In genomic region chr15:40960926-40961325, GRCh38 we compare ENCODE assay signal across 26 cellular contexts. TPM values are rescaled to one million over a fixed set of nuclear protein-coding genes. Genes with fewer than 3 reads are reported as not detected.
DNase-seq lines count a peak whose midpoint lies in the region; ATAC-seq and TF ChIP-seq lines count a peak whose summit lies in the region.
"Had no signal": no experiment of that assay in that cellular context is flagged by ENCODE, and none has a peak within 500 bp of the region (broad histone marks: within the 10 kb centered on the region; RNA-seq: fewer than 3 reads in every experiment).

No MANE protein-coding gene starts in this region.

- no peak overlapping the region for H2AK9ac ChIP-seq in IMR-90 (replicated peaks; ENCODE audit: low read depth, low read length, poor library complexity)

- intact Hi-C loops in IMR-90 (cut with micrococcal nuclease) = no loop called here

- no peak overlapping the region for H3K9ac ChIP-seq in IMR-90 (ENCODE audit: low read depth, low read length)
- H3K9ac ChIP-seq: GM23248 had no signal

- BruUV-seq in IMR-90 (replicated peaks; lab: Mats Ljungman, UMichigan) = no TSS peak

- in situ Hi-C loops in IMR-90 (cut with MboI; ENCODE audit: low sequenced_read_pairs) = no loop called here

- H3K4me3 ChIP-seq in IMR-90 (ENCODE audit: insufficient read depth, low read depth, low read length) = no peak overlapping the region
- H3K4me3 ChIP-seq: GM23248, left ventricle myocardium inferior, thoracic aorta had no signal

- peaks cover 5 to 25% of the 10 kb centered on the region in 2 experiments; a peak in 3 of 4 replicates for H3K79me1 ChIP-seq in IMR-90 (ENCODE audit: low read depth in 1 of 2, low read length in 2 of 2)

- H3K36me3 ChIP-seq in IMR-90 (ENCODE audit: control insufficient read depth, insufficient read depth, low read length) = peaks cover 15% of the 10 kb centered on the region
- H3K36me3 ChIP-seq: left ventricle myocardium inferior, thoracic aorta had no signal

- H3K4me2 ChIP-seq in IMR-90 (ENCODE audit: low read depth, low read length) = no peak overlapping the region

- H3K4me1 ChIP-seq in IMR-90 (ENCODE audit: control insufficient read depth, insufficient read depth, low read length) = peaks cover 16% of the 10 kb centered on the region

- no peak overlapping the region for H4K5ac ChIP-seq in IMR-90 (ENCODE audit: low read depth, low read length)

- H3K56ac ChIP-seq in IMR-90 (ENCODE audit: extremely low read depth, insufficient read depth, low read length) = no peak overlapping the region

- H2AK5ac ChIP-seq in IMR-90 (ENCODE audit: low read depth, low read length) = no peak overlapping the region; the same call in 1 of the 2 replicates

- H2BK120ac ChIP-seq in IMR-90 (ENCODE audit: low read depth, low read length) = no peak overlapping the region

- TF ChIP-seq POLR2A in IMR-90 (IDR thresholded peaks at IDR 0.05; ENCODE audit: low read depth, low read length) = no peak

- ATAC-seq in IMR-90 (ENCODE audit: low read depth) (no peak), esophagus mucosa (peak; percentile 83), GM21529 (IDR thresholded peaks at IDR 0.05; ENCODE audit: unreplicated experiment) (no peak), HG02973 (IDR thresholded peaks at IDR 0.05; ENCODE audit: unreplicated experiment) (no peak)
- ATAC-seq: activated T-helper 17 cell treated with anti-CD3 and anti-CD28 coated beads, Interleukin-2, amount 50 U/mL, for 72 hours; effector memory CD8-positive, alpha-beta T cell; Right ventricle myocardium inferior; sciatic nerve; stimulated activated effector memory CD8-positive, alpha-beta T cell treated with anti-CD3 and anti-CD28 coated beads, Interleukin-12 subunit alpha, Interleukin-12 subunit beta, amount 100 ng/mL, for 72 hours had no signal

- H4K8ac ChIP-seq in IMR-90 (ENCODE audit: low read depth in 2 of 2, low read length in 2 of 2) = no peak overlapping the region

- H3K9me1 ChIP-seq in IMR-90 (ENCODE audit: insufficient read depth, low read length) = peaks cover 20% of the 10 kb centered on the region

- dilution Hi-C loops in IMR-90 (cut with HindIII; ENCODE audit: low sequenced_read_pairs, unreplicated experiment) = no loop called here

- H3K18ac ChIP-seq in IMR-90 (ENCODE audit: low read depth, low read length) = no peak overlapping the region

- peak overlapping the region; percentile 40 for H2AFZ ChIP-seq in IMR-90 (replicated peaks; ENCODE audit: low read length, poor library complexity)
- H2AFZ ChIP-seq: GM23248 had no signal

- H2BK5ac ChIP-seq in IMR-90 (ENCODE audit: low read depth, low read length, poor library complexity, severe bottlenecking) = no peak overlapping the region

- DNase-seq in A172 (ENCODE audit: low spot score) = peak; percentile 65
- DNase-seq in IMR-90 = no peak
- DNase-seq in mucosa of gallbladder (ENCODE audit: low spot score) = peak; percentile 43
- no peak for DNase-seq in foreskin melanocyte
- no peak for DNase-seq in NCI-H1092 (lab: John Stamatoyannopoulos, UW)
- DNase-seq: activated naive CD8-positive, alpha-beta T cell treated with anti-CD3 and anti-CD28 coated beads, Interleukin-2, amount 10 ng/mL, durations not matched to agents 7 days and 5 days; DMS 273 treated with DMSO at 0.1 percent for 48 hours; effector memory CD8-positive, alpha-beta T cell; GDM1; GM23248; Kasumi-1; left ventricle myocardium inferior; NCI-H1092 treated with DMSO at 0.1 percent for 48 hours; NCI-H2171 treated with DMSO at 0.1 percent for 48 hours; NCI-H526 treated with DMSO at 0.1 percent for 48 hours; occipital lobe; SW 1271 had no signal

- H3K9me3 ChIP-seq in IMR-90 (ENCODE audit: control insufficient read depth, insufficient read depth, low read length) = no peaks in the 10 kb centered on the region
- H3K9me3 ChIP-seq: left ventricle myocardium inferior, thoracic aorta had no signal

- TF ChIP-seq CTCF in IMR-90 (conservative IDR thresholded peaks at IDR 0.05; ENCODE audit: low read depth, low read length) = no peak

- POLR2A ChIA-PET in IMR-90 (lab: Charles Lee; ENCODE audit: unreplicated experiment) = no interaction called here

- H4K20me1 ChIP-seq in IMR-90 (ENCODE audit: insufficient read depth, low read length) = peaks cover 30% of the 10 kb centered on the region

- 88% methylated on average over 6 of the region's 11 CpGs; no CpG with 5 or more reads in 1 of the 2 experiments for WGBS in IMR-90 (ENCODE audit: extremely low coverage in 2 of 2, insufficient read length in 1 of 2), 2 experiments

- no peak overlapping the region for H3K27ac ChIP-seq in IMR-90 (ENCODE audit: insufficient read depth, low read length)
- H3K27ac ChIP-seq: GM23248, left ventricle myocardium inferior, thoracic aorta had no signal

- H3K23ac ChIP-seq in IMR-90 (ENCODE audit: low read depth, low read length) = no peak overlapping the region

- TF ChIP-seq RAD21 in IMR-90 (IDR thresholded peaks at IDR 0.05; ENCODE audit: low read length) = no peak

- no peaks in the 10 kb centered on the region for H3K27me3 ChIP-seq in IMR-90 (ENCODE audit: control insufficient read depth, insufficient read depth, low read length)

- peak overlapping the region; percentile 39; the same call in 1 of the 2 replicates for H4K91ac ChIP-seq in IMR-90 (ENCODE audit: insufficient read depth, low read depth, low read length)

- H2BK20ac ChIP-seq in IMR-90 (ENCODE audit: low read depth, low read length) = no peak overlapping the region

- CTCF ChIA-PET in IMR-90 (lab: Yijun Ruan, JAX) = no interaction called here

- H3K14ac ChIP-seq in IMR-90 (replicated peaks; ENCODE audit: low read depth, low read length) = no peak overlapping the region

- H3K4ac ChIP-seq in IMR-90 (ENCODE audit: low read depth, low read length) = no peak overlapping the region; the same call in 1 of the 2 replicates

- H2BK15ac ChIP-seq in IMR-90 (ENCODE audit: low read depth, low read length) = no peak overlapping the region

TF ChIP-seq in IMR-90, 13 proteins besides CTCF, POLR2A, EP300 and RAD21:
- TF ChIP-seq RFX5 (IDR thresholded peaks at IDR 0.05; ENCODE audit: low read depth, low read length) (no peak), CHD1 (IDR thresholded peaks at IDR 0.05; ENCODE audit: low read depth, low read length) (no peak), ELK1 (IDR thresholded peaks at IDR 0.05; ENCODE audit: borderline replicate concordance, low read depth, low read length) (no peak), FOS (IDR thresholded peaks at IDR 0.05; ENCODE audit: low read depth, low read length) (no peak), SMC3 (IDR thresholded peaks at IDR 0.05; ENCODE audit: low read depth, low read length) (no peak), BHLHE40 (IDR thresholded peaks at IDR 0.05; ENCODE audit: low read depth, low read length) (no peak), RCOR1 (IDR thresholded peaks at IDR 0.05; ENCODE audit: insufficient replicate concordance, low read length) (no peak), CEBPB (IDR thresholded peaks at IDR 0.05; ENCODE audit: low read depth, low read length) (no peak), MAFK (IDR thresholded peaks at IDR 0.05; ENCODE audit: low read depth, low read length) (no peak), NFE2L2 (IDR thresholded peaks at IDR 0.05; ENCODE audit: low read depth, low read length) (no peak), MAZ (IDR thresholded peaks at IDR 0.05; ENCODE audit: borderline replicate concordance, low read depth, low read length) (no peak), MXI1 (IDR thresholded peaks at IDR 0.05; ENCODE audit: borderline replicate concordance, low read depth, low read length) (no peak), USF2 (IDR thresholded peaks at IDR 0.05; ENCODE audit: low read depth, low read length) (no peak)

RNA-seq across cellular contexts. Expression of gene CHAC1, which starts 7.7 kb away (rescaled TPM):
- 4.7 and 5.8 TPM in 2 replicates for total RNA-seq in A172 (2014; rRNA removed; shearing (Covaris generic))
- total RNA-seq in IMR-90 (2012; rRNA removed) (41.9 and 51.3 TPM in 2 replicates), esophagus mucosa (31.8 TPM), mucosa of gallbladder (2.8 TPM)
- polyA plus RNA-seq in IMR-90 (2012; rRNA removed) = 72.5 and 77.8 TPM in 2 replicates
- polyA plus RNA-seq in IMR-90 (2012; cell fraction: cytosol; rRNA removed) = 40.3 and 108 TPM in 2 replicates
- 31.6 and 74.8 TPM in 2 replicates for polyA plus RNA-seq in IMR-90 (2012; cell fraction: nucleus; rRNA removed; ENCODE audit: low replicate concordance)
- polyA plus RNA-seq: CD14-positive monocyte had no signal

RNA-seq across cellular contexts. Expression of gene DLL4, which starts 31.8 kb away (rescaled TPM):
- total RNA-seq in A172 (2014; rRNA removed; shearing (Covaris generic)) = not detected in 2 replicates
- 1.7 and 1.8 TPM in 2 replicates for total RNA-seq in IMR-90 (2012; rRNA removed)
- 3.4 and 3.6 TPM in 2 replicates for polyA plus RNA-seq in IMR-90 (2012; rRNA removed)
- polyA plus RNA-seq in IMR-90 (2012; cell fraction: cytosol; rRNA removed) = 2.3 and 2.9 TPM in 2 replicates
- polyA plus RNA-seq in IMR-90 (2012; cell fraction: nucleus; rRNA removed; ENCODE audit: low replicate concordance) = 2.4 and 5.1 TPM in 2 replicates
- 1.1 TPM for total RNA-seq in esophagus mucosa
- 7.2 TPM for total RNA-seq in mucosa of gallbladder
- total RNA-seq: activated T-helper 17 cell treated with anti-CD3 and anti-CD28 coated beads, Interleukin-2, amount 50 U/mL, for 72 hours; GM23248 had no signal
- polyA plus RNA-seq: CD14-positive monocyte, GM23248 had no signal

Comparison
In these comparisons a context has a peak if more than half of its experiments do, and no peak if none do; other contexts are left out.
1. DNase-seq: peak in A172 (single experiment) and mucosa of gallbladder (single experiment); none in IMR-90 (single experiment), foreskin melanocyte (single experiment) and NCI-H1092 (single experiment).